Comparison of ENCODE assay signal across 28 cellular contexts in genomic region chr11:105003151-105003550, GRCh38. TPM values are rescaled to one million over a fixed set of nuclear protein-coding genes. Genes with fewer than 3 reads are reported as not detected.
DNase-seq lines count a peak whose midpoint lies in the region; ATAC-seq, FAIRE-seq and TF ChIP-seq lines count a peak whose summit lies in the region.
"Had no signal": no experiment of that assay in that cellular context is flagged by ENCODE, and none has a peak within 500 bp of the region (broad histone marks: within the 10 kb centered on the region; RNA-seq: fewer than 3 reads in every experiment).

No MANE protein-coding gene starts in this region.

- no peak overlapping the region for H2AFZ ChIP-seq in HepG2 (ENCODE audit: low read length)

- intact Hi-C loops in HepG2 (cut with micrococcal nuclease; ENCODE audit: unreplicated experiment) = loop anchor here (5.0 kb wide), 1 partner anchor 129 kb away; no protein-coding TSS in a partner anchor
- intact Hi-C loops in right lobe of liver (cut with DNase I) = no loop called here
- intact Hi-C loops in lower lobe of right lung (cut with DNase I) = no loop called here

- FAIRE-seq in HepG2 (lab: Jason Lieb, UNC) = no peak
- FAIRE-seq: GM12878, GM19239 had no signal

- H3K27me3 Mint-ChIP-seq in WTC11 (ENCODE audit: low read depth) = no peaks in the 10 kb centered on the region
- no peaks in the 10 kb centered on the region for H3K27me3 Mint-ChIP-seq in natural killer cell treated with Interleukin-12 subunit alpha and Interleukin-12 subunit beta and Interleukin-15 and Interleukin-18, amount 100 ng/mL, for 72 hours
- H3K27me3 Mint-ChIP-seq: CD4-positive, alpha-beta memory T cell; CD4-positive, CD25-positive, alpha-beta regulatory T cell; CD8-positive, alpha-beta memory T cell had no signal

- H3K9me3 Mint-ChIP-seq in WTC11 = peaks cover 13% of the 10 kb centered on the region
- H3K9me3 Mint-ChIP-seq in natural killer cell treated with Interleukin-12 subunit alpha and Interleukin-12 subunit beta and Interleukin-15 and Interleukin-18, amount 100 ng/mL, for 72 hours = no peaks in the 10 kb centered on the region
- H3K9me3 Mint-ChIP-seq: CD4-positive, alpha-beta memory T cell; CD8-positive, alpha-beta memory T cell had no signal

- no peak overlapping the region for H3K27ac Mint-ChIP-seq in WTC11
- no peak overlapping the region for H3K27ac Mint-ChIP-seq in natural killer cell treated with Interleukin-12 subunit alpha and Interleukin-12 subunit beta and Interleukin-15 and Interleukin-18, amount 100 ng/mL, for 72 hours
- H3K27ac Mint-ChIP-seq: CD14-positive monocyte; CD4-positive, alpha-beta memory T cell; CD4-positive, CD25-positive, alpha-beta regulatory T cell had no signal

- H3K27ac ChIP-seq in HepG2 (ENCODE audit: extremely low read length, insufficient read depth, low read length) = no peak overlapping the region
- no peak overlapping the region for H3K27ac ChIP-seq in right lobe of liver
- H3K27ac ChIP-seq in lower lobe of right lung = no peak overlapping the region
- H3K27ac ChIP-seq: 22Rv1, BLaER1 had no signal

- ATAC-seq in HepG2 = no peak
- ATAC-seq in right lobe of liver = no peak
- ATAC-seq in WTC11 = no peak
- no peak for ATAC-seq in natural killer cell treated with Interleukin-12 subunit alpha and Interleukin-12 subunit beta and Interleukin-15 and Interleukin-18, amount 100 ng/mL, for 72 hours
- no peak for ATAC-seq in lower lobe of right lung
- ATAC-seq: GM12878 had no signal

- H3K4me3 ChIP-seq in HepG2 (replicated peaks in 1 of 3; ENCODE audit: insufficient read depth in 1 of 3, low read depth in 2 of 3, low read length in 3 of 3) (no peak overlapping the region), right lobe of liver (no peak overlapping the region), lower lobe of right lung (no peak overlapping the region)
- H3K4me3 ChIP-seq: BLaER1, GM12878 had no signal

- H4K20me1 ChIP-seq in HepG2 (ENCODE audit: insufficient read depth, low read length) = no peaks in the 10 kb centered on the region
- H4K20me1 ChIP-seq: BLaER1 had no signal

- H3K9ac ChIP-seq in HepG2 (ENCODE audit: insufficient read depth, low read depth, low read length) = no peak overlapping the region
- H3K9ac ChIP-seq: BLaER1 had no signal

- H3K36me3 Mint-ChIP-seq in WTC11 = no peaks in the 10 kb centered on the region
- no peaks in the 10 kb centered on the region for H3K36me3 Mint-ChIP-seq in natural killer cell treated with Interleukin-12 subunit alpha and Interleukin-12 subunit beta and Interleukin-15 and Interleukin-18, amount 100 ng/mL, for 72 hours
- H3K36me3 Mint-ChIP-seq: CD14-positive monocyte; CD4-positive, alpha-beta memory T cell; CD4-positive, CD25-positive, alpha-beta regulatory T cell had no signal

- in situ Hi-C loops in HepG2 (cut with HindIII; ENCODE audit: extremely low pct_ligation_motif_present, low pct_unique_long_range_greater_than_20kb) = no loop called here

- DNase-seq in HepG2 (ENCODE audit: low spot score) (no peak), right lobe of liver (no peak), WTC11 (ENCODE audit: low spot score) (no peak), lower lobe of right lung (no peak)
- DNase-seq in natural killer cell treated with Interleukin-12 subunit alpha and Interleukin-12 subunit beta and Interleukin-15 and Interleukin-18, amount 100 ng/mL, for 72 hours (ENCODE audit: low spot score) = no peak
- DNase-seq: ACHN; BE2C; C1 segment of cervical spinal cord; CD4-positive, alpha-beta memory T cell; CD4-positive, CD25-positive, alpha-beta regulatory T cell; CD8-positive, alpha-beta memory T cell; COR-L47; DMS 273 treated with DMSO at 0.1 percent for 48 hours; DMS153; DMS53; DMS79; DND-41; EL; GDM1 had no signal

- H3K27me3 ChIP-seq in HepG2 (ENCODE audit: control insufficient read depth in 1 of 2, insufficient read depth in 2 of 2, low read length in 2 of 2) (no peaks in the 10 kb centered on the region), right lobe of liver (no peaks in the 10 kb centered on the region), lower lobe of right lung (ENCODE audit: low read depth) (no peaks in the 10 kb centered on the region)
- H3K27me3 ChIP-seq: BE2C, BLaER1 had no signal

- BruUV-seq in HepG2 (replicated peaks; lab: Mats Ljungman, UMichigan) = no TSS peak

- no peaks in the 10 kb centered on the region for H3K79me2 ChIP-seq in HepG2 (ENCODE audit: insufficient read depth, low read length)

- H3K9me3 ChIP-seq in HepG2 (ENCODE audit: low read length) = no peaks in the 10 kb centered on the region
- no peaks in the 10 kb centered on the region for H3K9me3 ChIP-seq in right lobe of liver
- H3K9me3 ChIP-seq in lower lobe of right lung = no peaks in the 10 kb centered on the region
- H3K9me3 ChIP-seq: BE2C, BLaER1 had no signal

- no peak for TF ChIP-seq RAD21 in HepG2 (CRISPR knock-in tag; IDR thresholded peaks at IDR 0.05)

- TF ChIP-seq CTCF in HepG2 (CRISPR knock-in tag; IDR thresholded peaks at IDR 0.05) = no peak
- no peak for TF ChIP-seq CTCF in right lobe of liver (IDR thresholded peaks at IDR 0.05)
- TF ChIP-seq CTCF in WTC11 (IDR thresholded peaks at IDR 0.05) = no peak
- no peak for TF ChIP-seq CTCF in lower lobe of right lung (IDR thresholded peaks at IDR 0.05)

- H3K4me1 ChIP-seq in HepG2 (ENCODE audit: insufficient read depth, low read length) (peaks cover 35% of the 10 kb centered on the region), right lobe of liver (peaks cover 0 to 4% (median 0%) of the 10 kb centered on the region in 4 donors), lower lobe of right lung (no peaks in the 10 kb centered on the region)
- H3K4me1 ChIP-seq: BLaER1 had no signal

- 9% methylated on average over 2 of the region's 2 CpGs for WGBS in HepG2 (ENCODE audit: low lambda C conversion rate)
- 43% methylated on average over 2 of the region's 2 CpGs for WGBS in right lobe of liver (ENCODE audit: insufficient coverage, low coverage, low lambda C conversion rate, missing lambda C conversion rate)

- H3K36me3 ChIP-seq in HepG2 (replicated peaks in 1 of 2; ENCODE audit: control insufficient read depth in 1 of 2, insufficient read depth in 2 of 2, low read length in 2 of 2) (no peaks in the 10 kb centered on the region), right lobe of liver (no peaks in the 10 kb centered on the region), lower lobe of right lung (no peaks in the 10 kb centered on the region)
- H3K36me3 ChIP-seq: BE2C, BLaER1 had no signal

- no peak for TF ChIP-seq EP300 in HepG2 (IDR thresholded peaks at IDR 0.05; ENCODE audit: low read depth in 2 of 2, low read length in 2 of 2)
- TF ChIP-seq EP300 in HepG2 (CRISPR knock-in tag; IDR thresholded peaks at IDR 0.05; ENCODE audit: borderline replicate concordance) = no peak

- no peak overlapping the region for H3K4me2 ChIP-seq in HepG2 (ENCODE audit: low read depth, low read length)
- H3K4me2 ChIP-seq: BLaER1 had no signal

- TF ChIP-seq POLR2A in HepG2 (IDR thresholded peaks at IDR 0.05; ENCODE audit: insufficient read depth in 1 of 2, low read depth in 2 of 2, low read length in 2 of 2) (no peak), right lobe of liver (IDR thresholded peaks at IDR 0.05) (no peak)

- H3K4me3 Mint-ChIP-seq in WTC11 = no peak overlapping the region
- no peak overlapping the region for H3K4me3 Mint-ChIP-seq in natural killer cell treated with Interleukin-12 subunit alpha and Interleukin-12 subunit beta and Interleukin-15 and Interleukin-18, amount 100 ng/mL, for 72 hours
- H3K4me3 Mint-ChIP-seq: CD14-positive monocyte; CD4-positive, alpha-beta memory T cell; CD4-positive, CD25-positive, alpha-beta regulatory T cell; CD8-positive, alpha-beta memory T cell had no signal

- CTCF ChIA-PET in HepG2 (lab: Yijun Ruan, JAX; ENCODE audit: low intra/inter-chr PET ratio, low total read pairs) = no interaction called here
- CTCF ChIA-PET in WTC11 (lab: Charles Lee) = no interaction called here

- POLR2A ChIA-PET in HepG2 (lab: Yijun Ruan, JAX) (no interaction called here), WTC11 (lab: Charles Lee) (no interaction called here)

- H3K4me1 Mint-ChIP-seq in WTC11 = peaks cover 11% of the 10 kb centered on the region
- peaks cover 6 to 8% of the 10 kb centered on the region in 2 donors for H3K4me1 Mint-ChIP-seq in natural killer cell treated with Interleukin-12 subunit alpha and Interleukin-12 subunit beta and Interleukin-15 and Interleukin-18, amount 100 ng/mL, for 72 hours (ENCODE audit: low read depth in 2 of 2)

RNA-seq across cellular contexts. Expression of gene CASP5, which starts 19.8 kb away (rescaled TPM):
- total RNA-seq in HepG2 (2016; rRNA removed; fragmentation: Illumina TruSeq; extraction: Trizol) (not detected in 2 replicates), right lobe of liver (under 1 TPM in 3 of 6 experiments, not detected in 3; 0.27 to 0.50 (median 0.35) TPM), WTC11 (2021) (not detected in 3 replicates), lower lobe of right lung (5.8 TPM)
- not detected in 2 replicates for total RNA-seq in HepG2 (2016; cell fraction: cytosol; rRNA removed; fragmentation: Illumina TruSeq; extraction: Trizol; ENCODE audit: low read depth)
- not detected in 2 replicates for total RNA-seq in HepG2 (2016; cell fraction: insoluble cytoplasmic fraction; rRNA removed; fragmentation: Illumina TruSeq; extraction: Trizol)
- total RNA-seq in HepG2 (2016; cell fraction: membrane; rRNA removed; fragmentation: Illumina TruSeq; extraction: Trizol) = not detected in 2 replicates
- not detected in 2 replicates for total RNA-seq in HepG2 (2016; cell fraction: nucleus; rRNA removed; fragmentation: Illumina TruSeq; extraction: Trizol)
- polyA plus RNA-seq in HepG2 (2011; rRNA removed) = not detected in 2 replicates
- polyA plus RNA-seq in HepG2 (2011; cell fraction: cytosol; rRNA removed) = not detected in 2 replicates
- not detected in 2 replicates for polyA plus RNA-seq in HepG2 (2011; cell fraction: nucleus; rRNA removed)
- polyA plus RNA-seq in HepG2 (2012) = not detected in 2 replicates
- not detected in 2 replicates for polyA plus RNA-seq in HepG2 (2016; cell fraction: cytosol; fragmentation: Illumina TruSeq; extraction: Trizol; ENCODE audit: low read depth)
- not detected in 2 replicates for polyA plus RNA-seq in HepG2 (2016; cell fraction: insoluble cytoplasmic fraction; fragmentation: Illumina TruSeq; extraction: Trizol; ENCODE audit: low read depth)
- not detected in 2 replicates for polyA plus RNA-seq in HepG2 (2016; cell fraction: membrane; fragmentation: Illumina TruSeq; extraction: Trizol; ENCODE audit: low read depth)
- polyA plus RNA-seq in HepG2 (2016; cell fraction: nucleus; fragmentation: Illumina TruSeq; extraction: Trizol; ENCODE audit: insufficient read depth, low read depth) = not detected in 2 replicates
- polyA minus RNA-seq in HepG2 (2011; rRNA and poly(A)+ RNA removed; ENCODE audit: low replicate concordance) = not detected in 2 replicates
- not detected in 2 replicates for polyA minus RNA-seq in HepG2 (2011; cell fraction: cytosol; rRNA and poly(A)+ RNA removed)
- polyA minus RNA-seq in HepG2 (2011; cell fraction: nucleus; rRNA and poly(A)+ RNA removed) = not detected in 2 replicates
- under 1 TPM in 1 of 2 donors, not detected in 1; 0.33 TPM for total RNA-seq in natural killer cell treated with Interleukin-12 subunit alpha and Interleukin-12 subunit beta and Interleukin-15 and Interleukin-18, amount 100 ng/mL, for 72 hours
- total RNA-seq: A172; A673; CD4-positive, alpha-beta memory T cell; CD4-positive, CD25-positive, alpha-beta regulatory T cell; CD8-positive, alpha-beta memory T cell; Daoy; G401; GM12878 had no signal
- polyA plus RNA-seq: CD4-positive, alpha-beta memory T cell; CD8-positive, alpha-beta memory T cell; GM12878 had no signal

RNA-seq across cellular contexts. Expression of gene CASP1, which starts 31.8 kb away (rescaled TPM):
- 5.2 and 6.6 TPM in 2 replicates for total RNA-seq in HepG2 (2016; rRNA removed; fragmentation: Illumina TruSeq; extraction: Trizol)
- 0.91 and 1.4 TPM in 2 replicates for total RNA-seq in HepG2 (2016; cell fraction: cytosol; rRNA removed; fragmentation: Illumina TruSeq; extraction: Trizol; ENCODE audit: low read depth)
- 4.9 and 5.6 TPM in 2 replicates for total RNA-seq in HepG2 (2016; cell fraction: insoluble cytoplasmic fraction; rRNA removed; fragmentation: Illumina TruSeq; extraction: Trizol)
- 2.1 and 2.2 TPM in 2 replicates for total RNA-seq in HepG2 (2016; cell fraction: membrane; rRNA removed; fragmentation: Illumina TruSeq; extraction: Trizol)
- 4.4 and 4.9 TPM in 2 replicates for total RNA-seq in HepG2 (2016; cell fraction: nucleus; rRNA removed; fragmentation: Illumina TruSeq; extraction: Trizol)
- polyA plus RNA-seq in HepG2 (2011; rRNA removed) = 0.34 and 0.85 TPM in 2 replicates
- polyA plus RNA-seq in HepG2 (2011; cell fraction: cytosol; rRNA removed) = 0.20 and 0.54 TPM in 2 replicates
- polyA plus RNA-seq in HepG2 (2011; cell fraction: nucleus; rRNA removed) = 0.63 and 1.1 TPM in 2 replicates
- 0.98 and 1.3 TPM in 2 replicates for polyA plus RNA-seq in HepG2 (2012)
- 1.5 and 1.8 TPM in 2 replicates for polyA plus RNA-seq in HepG2 (2016; cell fraction: cytosol; fragmentation: Illumina TruSeq; extraction: Trizol; ENCODE audit: low read depth)
- polyA plus RNA-seq in HepG2 (2016; cell fraction: insoluble cytoplasmic fraction; fragmentation: Illumina TruSeq; extraction: Trizol; ENCODE audit: low read depth) = 5.5 and 7.9 TPM in 2 replicates
- polyA plus RNA-seq in HepG2 (2016; cell fraction: membrane; fragmentation: Illumina TruSeq; extraction: Trizol; ENCODE audit: low read depth) = 1.1 and 2.0 TPM in 2 replicates
- polyA plus RNA-seq in HepG2 (2016; cell fraction: nucleus; fragmentation: Illumina TruSeq; extraction: Trizol; ENCODE audit: insufficient read depth, low read depth) = 2.8 and 3.3 TPM in 2 replicates
- polyA minus RNA-seq in HepG2 (2011; rRNA and poly(A)+ RNA removed; ENCODE audit: low replicate concordance) = 10.0 TPM in 1 of 2 replicates, not detected in the other
- polyA minus RNA-seq in HepG2 (2011; cell fraction: cytosol; rRNA and poly(A)+ RNA removed) = 0.99 TPM in 1 of 2 replicates, not detected in the other
- polyA minus RNA-seq in HepG2 (2011; cell fraction: nucleus; rRNA and poly(A)+ RNA removed) = 0.90 and 2.1 TPM in 2 replicates
- total RNA-seq in right lobe of liver = 10 to 100 TPM in 2 of 6 experiments, 1 to 10 TPM in 4; 3.7 to 19.2 (median 6.5) TPM
- 0.78 TPM in 1 of 3 replicates, not detected in the others for total RNA-seq in WTC11 (2021)
- total RNA-seq in natural killer cell treated with Interleukin-12 subunit alpha and Interleukin-12 subunit beta and Interleukin-15 and Interleukin-18, amount 100 ng/mL, for 72 hours = 10 to 100 TPM; 43.8 to 84.8 TPM
- 158 TPM for total RNA-seq in lower lobe of right lung
- total RNA-seq: G401 had no signal

RNA-seq across cellular contexts. Expression of gene CASP4, which starts 34.8 kb away (rescaled TPM):
- 69.8 and 98.1 TPM in 2 replicates for total RNA-seq in HepG2 (2016; rRNA removed; fragmentation: Illumina TruSeq; extraction: Trizol)
- total RNA-seq in HepG2 (2016; cell fraction: cytosol; rRNA removed; fragmentation: Illumina TruSeq; extraction: Trizol; ENCODE audit: low read depth) = 36.5 and 43.9 TPM in 2 replicates
- 66.3 and 96.5 TPM in 2 replicates for total RNA-seq in HepG2 (2016; cell fraction: insoluble cytoplasmic fraction; rRNA removed; fragmentation: Illumina TruSeq; extraction: Trizol)
- total RNA-seq in HepG2 (2016; cell fraction: membrane; rRNA removed; fragmentation: Illumina TruSeq; extraction: Trizol) = 53.9 and 61.1 TPM in 2 replicates
- 34.8 and 41.5 TPM in 2 replicates for total RNA-seq in HepG2 (2016; cell fraction: nucleus; rRNA removed; fragmentation: Illumina TruSeq; extraction: Trizol)
- 51.6 and 56.4 TPM in 2 replicates for polyA plus RNA-seq in HepG2 (2011; rRNA removed)
- polyA plus RNA-seq in HepG2 (2011; cell fraction: cytosol; rRNA removed) = 46.8 and 70.2 TPM in 2 replicates
- 26.2 and 34.3 TPM in 2 replicates for polyA plus RNA-seq in HepG2 (2011; cell fraction: nucleus; rRNA removed)
- 33.4 and 36.9 TPM in 2 replicates for polyA plus RNA-seq in HepG2 (2012)
- polyA plus RNA-seq in HepG2 (2016; cell fraction: cytosol; fragmentation: Illumina TruSeq; extraction: Trizol; ENCODE audit: low read depth) = 24.9 and 28.4 TPM in 2 replicates
- 78.4 and 81.9 TPM in 2 replicates for polyA plus RNA-seq in HepG2 (2016; cell fraction: insoluble cytoplasmic fraction; fragmentation: Illumina TruSeq; extraction: Trizol; ENCODE audit: low read depth)
- 37.8 and 40.0 TPM in 2 replicates for polyA plus RNA-seq in HepG2 (2016; cell fraction: membrane; fragmentation: Illumina TruSeq; extraction: Trizol; ENCODE audit: low read depth)
- 47.8 and 47.9 TPM in 2 replicates for polyA plus RNA-seq in HepG2 (2016; cell fraction: nucleus; fragmentation: Illumina TruSeq; extraction: Trizol; ENCODE audit: insufficient read depth, low read depth)
- polyA minus RNA-seq in HepG2 (2011; rRNA and poly(A)+ RNA removed; ENCODE audit: low replicate concordance) = 30.9 and 60.6 TPM in 2 replicates
- 16.6 and 25.4 TPM in 2 replicates for polyA minus RNA-seq in HepG2 (2011; cell fraction: cytosol; rRNA and poly(A)+ RNA removed)
- 34.2 and 48.7 TPM in 2 replicates for polyA minus RNA-seq in HepG2 (2011; cell fraction: nucleus; rRNA and poly(A)+ RNA removed)
- total RNA-seq in right lobe of liver = 100 to 1,000 TPM in 3 of 6 experiments, 10 to 100 TPM in 3; 16.2 to 126 (median 74.8) TPM
- 0.44 to 0.73 TPM (median 0.69 TPM) in 3 replicates for total RNA-seq in WTC11 (2021)
- 100 to 1,000 TPM; 118 to 211 TPM for total RNA-seq in natural killer cell treated with Interleukin-12 subunit alpha and Interleukin-12 subunit beta and Interleukin-15 and Interleukin-18, amount 100 ng/mL, for 72 hours
- total RNA-seq in lower lobe of right lung = 113 TPM

RNA-seq across cellular contexts. Expression of gene CARD16, which starts 42.0 kb away (rescaled TPM):
- total RNA-seq in HepG2 (2016; rRNA removed; fragmentation: Illumina TruSeq; extraction: Trizol) (0.53 TPM in 1 of 2 replicates, not detected in the other), right lobe of liver (10 to 100 TPM in 2 of 6 experiments, 1 to 10 TPM in 4; 1.8 to 12.8 (median 7.1) TPM), WTC11 (2021) (not detected in 3 replicates), lower lobe of right lung (97.3 TPM)
- not detected in 2 replicates for total RNA-seq in HepG2 (2016; cell fraction: cytosol; rRNA removed; fragmentation: Illumina TruSeq; extraction: Trizol; ENCODE audit: low read depth)
- 0.39 and 0.45 TPM in 2 replicates for total RNA-seq in HepG2 (2016; cell fraction: insoluble cytoplasmic fraction; rRNA removed; fragmentation: Illumina TruSeq; extraction: Trizol)
- 0.62 TPM in 1 of 2 replicates, not detected in the other for total RNA-seq in HepG2 (2016; cell fraction: membrane; rRNA removed; fragmentation: Illumina TruSeq; extraction: Trizol)
- total RNA-seq in HepG2 (2016; cell fraction: nucleus; rRNA removed; fragmentation: Illumina TruSeq; extraction: Trizol) = not detected in 2 replicates
- polyA plus RNA-seq in HepG2 (2011; rRNA removed) = 0.34 and 0.48 TPM in 2 replicates
- 0.15 and 0.45 TPM in 2 replicates for polyA plus RNA-seq in HepG2 (2011; cell fraction: cytosol; rRNA removed)
- 0.48 TPM in 1 of 2 replicates, not detected in the other for polyA plus RNA-seq in HepG2 (2011; cell fraction: nucleus; rRNA removed)
- 0.55 and 0.89 TPM in 2 replicates for polyA plus RNA-seq in HepG2 (2012)
- not detected in 2 replicates for polyA plus RNA-seq in HepG2 (2016; cell fraction: cytosol; fragmentation: Illumina TruSeq; extraction: Trizol; ENCODE audit: low read depth)
- polyA plus RNA-seq in HepG2 (2016; cell fraction: insoluble cytoplasmic fraction; fragmentation: Illumina TruSeq; extraction: Trizol; ENCODE audit: low read depth) = 0.66 and 0.76 TPM in 2 replicates
- 0.37 TPM in 1 of 2 replicates, not detected in the other for polyA plus RNA-seq in HepG2 (2016; cell fraction: membrane; fragmentation: Illumina TruSeq; extraction: Trizol; ENCODE audit: low read depth)
- not detected in 2 replicates for polyA plus RNA-seq in HepG2 (2016; cell fraction: nucleus; fragmentation: Illumina TruSeq; extraction: Trizol; ENCODE audit: insufficient read depth, low read depth)
- polyA minus RNA-seq in HepG2 (2011; rRNA and poly(A)+ RNA removed; ENCODE audit: low replicate concordance) = 13.3 TPM in 1 of 2 replicates, not detected in the other
- polyA minus RNA-seq in HepG2 (2011; cell fraction: cytosol; rRNA and poly(A)+ RNA removed) = not detected in 2 replicates
- not detected in 2 replicates for polyA minus RNA-seq in HepG2 (2011; cell fraction: nucleus; rRNA and poly(A)+ RNA removed)
- total RNA-seq in natural killer cell treated with Interleukin-12 subunit alpha and Interleukin-12 subunit beta and Interleukin-15 and Interleukin-18, amount 100 ng/mL, for 72 hours = 10 to 100 TPM; 17.1 to 58.3 TPM
- total RNA-seq: G401 had no signal

Comparison
In these comparisons a context has a peak if more than half of its experiments do, and no peak if none do; other contexts are left out.
1. Of the 50 proteins assayed by ChIP-seq in both HepG2 and WTC11: peak only in HepG2: none; only in WTC11: ZNF121; in both: none; in neither: 49.